Comparison of ENCODE assay signal across 18 cellular contexts in genomic region chr5:55101556-55102276, GRCh38. TPM values are rescaled to one million over a fixed set of nuclear protein-coding genes. Genes with fewer than 3 reads are reported as not detected.
DNase-seq lines count a peak whose midpoint lies in the region; ATAC-seq and TF ChIP-seq lines count a peak whose summit lies in the region.
"Had no signal": no experiment of that assay in that cellular context is flagged by ENCODE, and none has a peak within 500 bp of the region (broad histone marks: within the 10 kb centered on the region; RNA-seq: fewer than 3 reads in every experiment).

No MANE protein-coding gene starts in this region.

- intact Hi-C loops in activated CD8-positive, alpha-beta T cell treated with anti-CD3 and anti-CD28 coated beads for 36 hours (cut with micrococcal nuclease), result loop anchor here (2.0 to 5.0 kb wide), 3 partner anchors 29 to 41 kb away; no protein-coding TSS in a partner anchor

- H3K4me3 Mint-ChIP-seq in CD8-positive, alpha-beta memory T cell, result peak overlapping the region; percentile 80 to 98 (median 93)
- peak overlapping the region; percentile 52 for H3K4me3 Mint-ChIP-seq in activated CD8-positive, alpha-beta T cell treated with anti-CD3 and anti-CD28 coated beads for 36 hours
- peak overlapping the region; percentile 73 to 97 (median 91) for H3K4me3 Mint-ChIP-seq in naive thymus-derived CD8-positive, alpha-beta T cell

- H3F3A ChIP-seq in GM23248 (ENCODE audit: insufficient read depth), result no peaks in the 10 kb centered on the region

- H3K9me2 ChIP-seq in GM23248 (ENCODE audit: insufficient read depth), result no peaks in the 10 kb centered on the region

- DNase-seq in NOMO-1 treated with DMSO at 0.1 percent for 48 hours (lab: John Stamatoyannopoulos, UW; ENCODE audit: unreplicated experiment), result peak; percentile 3
- DNase-seq in NOMO-1 treated with dmso at 0.1 percent for 144 hours (lab: John Stamatoyannopoulos, UW; ENCODE audit: unreplicated experiment), result no peak
- DNase-seq in CD8-positive, alpha-beta memory T cell, result peak in 2 of 5 donors; percentile 45 to 54
- DNase-seq in activated CD8-positive, alpha-beta T cell treated with anti-CD3 and anti-CD28 coated beads for 36 hours, result peak; percentile 50
- DNase-seq in naive thymus-derived CD8-positive, alpha-beta T cell, result peak in 4 of 10 donors; percentile 28 to 68 (median 58)
- DNase-seq in GM23248, result no peak
- DNase-seq in HAP-1 (ENCODE audit: low spot score in 2 of 2), result no peak
- DNase-seq: body of pancreas, KG1, NCI-H2227 treated with DMSO at 0.1 percent for 48 hours, SHP77, stomach had no signal

- H3K36me3 ChIP-seq in CD8-positive, alpha-beta memory T cell (ENCODE audit: insufficient read depth, low read length), result peaks cover 4% of the 10 kb centered on the region
- H3K36me3 ChIP-seq in GM23248 (ENCODE audit: low read depth) (no peaks in the 10 kb centered on the region), HAP-1 (replicated peaks) (no peaks in the 10 kb centered on the region)
- H3K36me3 ChIP-seq: prostate gland, stomach had no signal

- H3K4me1 ChIP-seq in CD8-positive, alpha-beta memory T cell (ENCODE audit: insufficient read depth, low read length), result peaks cover 64% of the 10 kb centered on the region
- H3K4me1 ChIP-seq in GM23248 (ENCODE audit: insufficient read depth) (no peaks in the 10 kb centered on the region), HAP-1 (no peaks in the 10 kb centered on the region)
- H3K4me1 ChIP-seq: body of pancreas, prostate gland, stomach had no signal

- no peak overlapping the region for H3K4me2 ChIP-seq in GM23248 (ENCODE audit: unreplicated experiment)

- POLR2A ChIA-PET in CD8-positive, alpha-beta memory T cell (lab: Charles Lee), result interaction anchor here (0.6 to 1.4 kb wide), 3 partner anchors 38 to 65 kb away, joined by 3 read pairs; no protein-coding TSS in a partner anchor
- POLR2A ChIA-PET in activated CD8-positive, alpha-beta T cell treated with anti-CD3 and anti-CD28 coated beads for 36 hours (lab: Charles Lee), result interaction anchor here (1.1 kb wide), 1 partner anchor 17 kb away, joined by 3 read pairs; no protein-coding TSS in a partner anchor
- POLR2A ChIA-PET in naive thymus-derived CD8-positive, alpha-beta T cell (lab: Charles Lee), result interaction anchor here (1.4 to 2.1 kb wide), 3 partner anchors 27 to 157 kb away, joined by 6 to 11 read pairs (median 7); no protein-coding TSS in a partner anchor

- H3K4me1 Mint-ChIP-seq in CD8-positive, alpha-beta memory T cell, result peaks cover 73 to 88% (median 86%) of the 10 kb centered on the region in 3 donors
- peaks cover 84% of the 10 kb centered on the region for H3K4me1 Mint-ChIP-seq in activated CD8-positive, alpha-beta T cell treated with anti-CD3 and anti-CD28 coated beads for 36 hours (ENCODE audit: low read depth)
- H3K4me1 Mint-ChIP-seq in naive thymus-derived CD8-positive, alpha-beta T cell, result peaks cover 47 to 91% (median 87%) of the 10 kb centered on the region in 4 donors

- peaks cover 5 to 36% (median 28%) of the 10 kb centered on the region in 5 donors for H3K9me3 Mint-ChIP-seq in CD8-positive, alpha-beta memory T cell
- peaks cover 31% of the 10 kb centered on the region for H3K9me3 Mint-ChIP-seq in activated CD8-positive, alpha-beta T cell treated with anti-CD3 and anti-CD28 coated beads for 36 hours
- H3K9me3 Mint-ChIP-seq in naive thymus-derived CD8-positive, alpha-beta T cell, result peaks cover 5 to 33% (median 21%) of the 10 kb centered on the region in 9 donors

- no peak overlapping the region for H3K9ac ChIP-seq in GM23248

- H3K27ac Mint-ChIP-seq in CD8-positive, alpha-beta memory T cell, result peak overlapping the region; percentile 57 to 99 (median 88)
- H3K27ac Mint-ChIP-seq in activated CD8-positive, alpha-beta T cell treated with anti-CD3 and anti-CD28 coated beads for 36 hours, result peak overlapping the region; percentile 84
- peak overlapping the region; percentile 38 to 94 (median 90) for H3K27ac Mint-ChIP-seq in naive thymus-derived CD8-positive, alpha-beta T cell

- ATAC-seq in activated CD8-positive, alpha-beta T cell treated with anti-CD3 and anti-CD28 coated beads for 36 hours, result peak; percentile 80
- ATAC-seq in naive thymus-derived CD8-positive, alpha-beta T cell, result peak; percentile 48 to 74
- ATAC-seq in GM21717 (IDR thresholded peaks at IDR 0.05; ENCODE audit: unreplicated experiment), result no peak
- ATAC-seq: body of pancreas, esophagus mucosa had no signal

- no peaks in the 10 kb centered on the region for H4K20me1 ChIP-seq in GM23248 (ENCODE audit: insufficient read depth)

- CTCF ChIA-PET in CD8-positive, alpha-beta memory T cell (lab: Charles Lee), result interaction anchor here (1.0 to 5.1 kb wide), 7 partner anchors 8 to 157 kb away, joined by 3 to 31 read pairs (median 3); no protein-coding TSS in a partner anchor
- CTCF ChIA-PET in activated CD8-positive, alpha-beta T cell treated with anti-CD3 and anti-CD28 coated beads for 36 hours (lab: Charles Lee), result interaction anchor here (0.8 to 1.0 kb wide), 2 partner anchors 21 to 157 kb away, joined by 3 to 5 read pairs; no protein-coding TSS in a partner anchor

- H3K27me3 ChIP-seq in CD8-positive, alpha-beta memory T cell (ENCODE audit: insufficient read depth, low read length, poor library complexity, severe bottlenecking), result no peaks in the 10 kb centered on the region
- H3K27me3 ChIP-seq in GM23248 (replicated peaks; ENCODE audit: insufficient read depth) (no peaks in the 10 kb centered on the region), HAP-1 (ENCODE audit: low read depth) (no peaks in the 10 kb centered on the region)
- H3K27me3 ChIP-seq: body of pancreas, stomach had no signal

- in situ Hi-C loops in GM23248 (cut with MboI) (no loop called here), HAP-1 (cut with MboI; ENCODE audit: low sequenced_read_pairs) (no loop called here)

- WGBS in GM23248 (ENCODE audit: low coverage in 1 of 2, low lambda C conversion rate in 2 of 2, missing lambda C conversion rate in 2 of 2), 2 experiments, result 71 to 83% methylated on average over 2 to 5 of the region's 5 CpGs

- H3K79me2 ChIP-seq in GM23248 (ENCODE audit: insufficient read depth), result no peaks in the 10 kb centered on the region

- H3K36me3 Mint-ChIP-seq in CD8-positive, alpha-beta memory T cell, result peaks cover 15 to 53% (median 18%) of the 10 kb centered on the region in 3 donors
- H3K36me3 Mint-ChIP-seq in activated CD8-positive, alpha-beta T cell treated with anti-CD3 and anti-CD28 coated beads for 36 hours (ENCODE audit: low read depth), result peaks cover 37% of the 10 kb centered on the region
- H3K36me3 Mint-ChIP-seq in naive thymus-derived CD8-positive, alpha-beta T cell, result peaks cover 0 to 24% (median 23%) of the 10 kb centered on the region in 3 donors
- H3K36me3 Mint-ChIP-seq: CD14-positive monocyte had no signal

- no peak for TF ChIP-seq CTCF in activated CD8-positive, alpha-beta T cell treated with anti-CD3 and anti-CD28 coated beads for 36 hours (IDR thresholded peaks at IDR 0.05)

- no peak overlapping the region for H2AFZ ChIP-seq in GM23248

- H3K27me3 Mint-ChIP-seq in CD8-positive, alpha-beta memory T cell, result no peaks in the 10 kb centered on the region
- H3K27me3 Mint-ChIP-seq in activated CD8-positive, alpha-beta T cell treated with anti-CD3 and anti-CD28 coated beads for 36 hours, result peaks cover 10% of the 10 kb centered on the region
- no peaks in the 10 kb centered on the region for H3K27me3 Mint-ChIP-seq in naive thymus-derived CD8-positive, alpha-beta T cell

- H3K4me3 ChIP-seq in CD8-positive, alpha-beta memory T cell (ENCODE audit: low read length), result peak overlapping the region; percentile 54
- H3K4me3 ChIP-seq in GM23248 (no peak overlapping the region), HAP-1 (no peak overlapping the region)
- H3K4me3 ChIP-seq: body of pancreas, prostate gland, stomach had no signal

- no peaks in the 10 kb centered on the region for H3K9me3 ChIP-seq in CD8-positive, alpha-beta memory T cell (ENCODE audit: low read length)
- no peaks in the 10 kb centered on the region for H3K9me3 ChIP-seq in GM23248 (ENCODE audit: low read depth)
- H3K9me3 ChIP-seq in HAP-1, result no peaks in the 10 kb centered on the region
- H3K9me3 ChIP-seq: body of pancreas, prostate gland had no signal

- no peak overlapping the region for H3K27ac ChIP-seq in CD8-positive, alpha-beta memory T cell (ENCODE audit: low read depth, low read length)
- H3K27ac ChIP-seq in GM23248, result no peak overlapping the region
- H3K27ac ChIP-seq: body of pancreas, prostate gland had no signal

RNA-seq across cellular contexts. Expression of gene GZMA, which starts 0.7 kb away (rescaled TPM):
- 10 to 100 TPM; 13.3 to 15.1 TPM for total RNA-seq in CD8-positive, alpha-beta memory T cell
- 1,138 TPM for polyA plus RNA-seq in CD8-positive, alpha-beta memory T cell
- 10 to 100 TPM; 17.8 to 18.2 TPM for total RNA-seq in activated CD8-positive, alpha-beta T cell treated with anti-CD3 and anti-CD28 coated beads for 36 hours
- total RNA-seq in naive thymus-derived CD8-positive, alpha-beta T cell, result 1 to 10 TPM; 5.4 to 7.3 TPM
- polyA plus RNA-seq in naive thymus-derived CD8-positive, alpha-beta T cell, result 100 to 1,000 TPM in 1 of 3 donors, 10 to 100 TPM in 2; 12.6 to 713 (median 35.7) TPM
- total RNA-seq in GM23248 (2014; rRNA removed; shearing (Covaris generic)), result not detected in 2 replicates
- polyA plus RNA-seq in GM23248 (2016; fragmentation: Nextera tagmentation; extraction: Ambion mirVana), result not detected in 2 replicates
- total RNA-seq: body of pancreas, dermis blood vessel endothelial cell, myocyte had no signal

RNA-seq across cellular contexts. Expression of gene GPX8, which starts 58.3 kb away (rescaled TPM):
- total RNA-seq in CD8-positive, alpha-beta memory T cell, result not detected
- not detected for polyA plus RNA-seq in CD8-positive, alpha-beta memory T cell
- total RNA-seq in activated CD8-positive, alpha-beta T cell treated with anti-CD3 and anti-CD28 coated beads for 36 hours, result not detected
- total RNA-seq in naive thymus-derived CD8-positive, alpha-beta T cell, result not detected
- polyA plus RNA-seq in naive thymus-derived CD8-positive, alpha-beta T cell, result not detected
- 233 and 241 TPM in 2 replicates for total RNA-seq in GM23248 (2014; rRNA removed; shearing (Covaris generic))
- polyA plus RNA-seq in GM23248 (2016; fragmentation: Nextera tagmentation; extraction: Ambion mirVana), result 235 and 237 TPM in 2 replicates
- polyA plus RNA-seq: CD14-positive monocyte had no signal

Comparison
In these comparisons a context has a peak if more than half of its experiments do, and no peak if none do; other contexts are left out.
1. DNase-seq: peak in NOMO-1 treated with DMSO at 0.1 percent for 48 hours (single experiment) and activated CD8-positive, alpha-beta T cell treated with anti-CD3 and anti-CD28 coated beads for 36 hours (single experiment); none in NOMO-1 treated with dmso at 0.1 percent for 144 hours (single experiment), GM23248 (single experiment) and HAP-1 (0 of 2).
2. RNA of gene GPX8, which starts 58.3 kb away (total RNA-seq): 233 to 241 TPM in GM23248; not detected in CD8-positive, alpha-beta memory T cell, not detected in activated CD8-positive, alpha-beta T cell treated with anti-CD3 and anti-CD28 coated beads for 36 hours and not detected in naive thymus-derived CD8-positive, alpha-beta T cell; every median in the first group is over 100 times any median in the second.
3. Peak in every context shown above with its lines, with median percentiles within 50 percentile points of each other: H3K27ac Mint-ChIP-seq and H3K4me3 Mint-ChIP-seq.